Comparison of ENCODE assay signal across 30 cellular contexts in genomic region chr7:117362294-117362693, GRCh38. TPM values are rescaled to one million over a fixed set of nuclear protein-coding genes. Genes with fewer than 3 reads are reported as not detected.
DNase-seq lines count a peak whose midpoint lies in the region; ATAC-seq, FAIRE-seq and TF ChIP-seq lines count a peak whose summit lies in the region.
"Had no signal": no experiment of that assay in that cellular context is flagged by ENCODE, and none has a peak within 500 bp of the region (broad histone marks: within the 10 kb centered on the region; RNA-seq: fewer than 3 reads in every experiment).

No MANE protein-coding gene starts in this region.

- H2AFZ ChIP-seq in MM.1S (ENCODE audit: low read length), result peak overlapping the region; percentile 39
- H2AFZ ChIP-seq: PC-9 had no signal

- no peak overlapping the region for H3K56ac ChIP-seq in mesendoderm (ENCODE audit: low read length)

- no peak for TF ChIP-seq POLR2A in GM12892 (IDR thresholded peaks at IDR 0.05; ENCODE audit: low read depth, low read length)

- H3K27ac ChIP-seq in MM.1S (ENCODE audit: low read length) (peak overlapping the region; percentile 8; the same call in 1 of the 2 replicates), mesendoderm (ENCODE audit: low read depth, low read length) (no peak overlapping the region)
- H3K27ac ChIP-seq: BLaER1, HL-60, PC-9, RWPE1 had no signal

- H4K5ac ChIP-seq in mesendoderm (ENCODE audit: low read length), result no peak overlapping the region

- peak; percentile 17 for FAIRE-seq in GM12892 (lab: Jason Lieb, UNC)
- FAIRE-seq: GM19239 had no signal

- ATAC-seq in GM19328 (IDR thresholded peaks at IDR 0.05; ENCODE audit: unreplicated experiment) (peak; percentile 58), HG02571 (IDR thresholded peaks at IDR 0.05; ENCODE audit: unreplicated experiment) (peak; percentile 73), HG03135 (IDR thresholded peaks at IDR 0.05; ENCODE audit: unreplicated experiment) (no peak)

- H2BK15ac ChIP-seq in mesendoderm (replicated peaks; ENCODE audit: low read depth), result no peak overlapping the region

- H3K4me2 ChIP-seq in MM.1S (ENCODE audit: low read depth, low read length) (peak overlapping the region; percentile 66), mesendoderm (ENCODE audit: low read length) (no peak overlapping the region)
- H3K4me2 ChIP-seq: BLaER1, PC-9 had no signal

- no peak overlapping the region for H2AK5ac ChIP-seq in mesendoderm (ENCODE audit: low read length)

- H3K36me3 ChIP-seq in MM.1S (replicated peaks; ENCODE audit: insufficient read depth, low read length) (no peaks in the 10 kb centered on the region), MG63 (no peaks in the 10 kb centered on the region), mesendoderm (ENCODE audit: control insufficient read depth, insufficient read depth, low read length) (no peaks in the 10 kb centered on the region)
- H3K36me3 ChIP-seq: BLaER1 had no signal

- H3K4ac ChIP-seq in mesendoderm (ENCODE audit: low read depth, low read length), result no peak overlapping the region

- no peak overlapping the region for H3K23ac ChIP-seq in mesendoderm (ENCODE audit: low read length)

- H3K9me3 ChIP-seq in MM.1S (replicated peaks; ENCODE audit: insufficient read depth, low read length) (no peaks in the 10 kb centered on the region), MG63 (no peaks in the 10 kb centered on the region)
- H3K9me3 ChIP-seq: BLaER1 had no signal

- no peaks in the 10 kb centered on the region for H3K27me3 ChIP-seq in MM.1S (replicated peaks; ENCODE audit: insufficient read depth, low read length)
- no peaks in the 10 kb centered on the region for H3K27me3 ChIP-seq in MG63
- H3K27me3 ChIP-seq in mesendoderm (ENCODE audit: insufficient read depth, low read length, poor library complexity), result no peaks in the 10 kb centered on the region
- H3K27me3 ChIP-seq: BLaER1 had no signal

- no peaks in the 10 kb centered on the region for H4K20me1 ChIP-seq in MM.1S (ENCODE audit: insufficient read depth, low read length)
- H4K20me1 ChIP-seq: BLaER1 had no signal

- DNase-seq in GM12892 (ENCODE audit: insufficient read length) (no peak), MM.1S (peak; percentile 26), MG63 (no peak), mesendoderm (no peak)
- DNase-seq in stimulated activated CD4-positive, alpha-beta T cell treated with anti-CD3 and anti-CD28 coated beads, Interleukin-1b, Interleukin-23, amount 100 ng/mL, for 48 hours, result no peak
- DNase-seq: CD4-positive, alpha-beta memory T cell; DMS153; GDM1; H9; Karpas-422; NCI-H1092 treated with DMSO at 0.1 percent for 48 hours; NCI-H146; NCI-H2029 treated with DMSO at 0.1 percent for 48 hours; NCI-H2171; NCI-H446; PC-9; SIG-M5; T-helper 1 cell; T-helper 9 cell had no signal

- no peak overlapping the region for H2BK5ac ChIP-seq in mesendoderm (ENCODE audit: low read length)

- TF ChIP-seq CTCF in MM.1S (IDR thresholded peaks at IDR 0.05; ENCODE audit: low read length), result no peak

- H4K8ac ChIP-seq in mesendoderm (ENCODE audit: low read depth, low read length), result no peak overlapping the region

- H3K4me1 ChIP-seq in MM.1S (ENCODE audit: low read length), result peaks cover 19% of the 10 kb centered on the region
- H3K4me1 ChIP-seq in mesendoderm (ENCODE audit: control insufficient read depth, low read depth, low read length), result no peaks in the 10 kb centered on the region
- H3K4me1 ChIP-seq: BLaER1 had no signal

- no peaks in the 10 kb centered on the region for H3K79me2 ChIP-seq in MM.1S (ENCODE audit: low read length)
- no peaks in the 10 kb centered on the region for H3K79me2 ChIP-seq in mesendoderm (ENCODE audit: control insufficient read depth, insufficient read depth, low read length)

- no peak overlapping the region for H2BK120ac ChIP-seq in mesendoderm (ENCODE audit: low read depth, low read length)

- peak overlapping the region; percentile 3; the same call in 1 of the 2 replicates for H3K9ac ChIP-seq in MM.1S (ENCODE audit: low read length)
- no peak overlapping the region for H3K9ac ChIP-seq in mesendoderm (ENCODE audit: low read length)
- H3K9ac ChIP-seq: BLaER1 had no signal

- H3K4me3 ChIP-seq in MM.1S (ENCODE audit: low read length) (peak overlapping the region; percentile 26), MG63 (no peak overlapping the region), mesendoderm (ENCODE audit: low read length) (no peak overlapping the region)
- H3K4me3 ChIP-seq: BLaER1, PC-9 had no signal

- no peak overlapping the region for H3K18ac ChIP-seq in mesendoderm (ENCODE audit: low read length)

- H3K79me1 ChIP-seq in mesendoderm (ENCODE audit: low read length), result no peaks in the 10 kb centered on the region

- H3K9me2 ChIP-seq in MM.1S (replicated peaks; ENCODE audit: insufficient read depth, low read length), result no peaks in the 10 kb centered on the region

- H3F3A ChIP-seq in MM.1S (ENCODE audit: insufficient read depth, low read length), result peaks cover 5% of the 10 kb centered on the region; the same call in 1 of the 2 replicates

RNA-seq across cellular contexts. Expression of gene WNT2, which starts 39.4 kb away (rescaled TPM):
- polyA plus RNA-seq in GM12892 (2012; ENCODE audit: missing spikeins), result 1.2 TPM
- not detected in 2 replicates for total RNA-seq in MG63 (2014; rRNA removed; shearing (Covaris generic); ENCODE audit: low replicate concordance)
- not detected for polyA plus RNA-seq in mesendoderm (2013, experiment 1 of 2)
- polyA plus RNA-seq in mesendoderm (2013, experiment 2 of 2), result not detected
- total RNA-seq: A673; CD4-positive, alpha-beta memory T cell; Daoy; H9; HT1080; PC-9 had no signal
- polyA plus RNA-seq: CD4-positive, alpha-beta memory T cell; IgD-negative memory B cell had no signal
